In the genomic region with DNA sequence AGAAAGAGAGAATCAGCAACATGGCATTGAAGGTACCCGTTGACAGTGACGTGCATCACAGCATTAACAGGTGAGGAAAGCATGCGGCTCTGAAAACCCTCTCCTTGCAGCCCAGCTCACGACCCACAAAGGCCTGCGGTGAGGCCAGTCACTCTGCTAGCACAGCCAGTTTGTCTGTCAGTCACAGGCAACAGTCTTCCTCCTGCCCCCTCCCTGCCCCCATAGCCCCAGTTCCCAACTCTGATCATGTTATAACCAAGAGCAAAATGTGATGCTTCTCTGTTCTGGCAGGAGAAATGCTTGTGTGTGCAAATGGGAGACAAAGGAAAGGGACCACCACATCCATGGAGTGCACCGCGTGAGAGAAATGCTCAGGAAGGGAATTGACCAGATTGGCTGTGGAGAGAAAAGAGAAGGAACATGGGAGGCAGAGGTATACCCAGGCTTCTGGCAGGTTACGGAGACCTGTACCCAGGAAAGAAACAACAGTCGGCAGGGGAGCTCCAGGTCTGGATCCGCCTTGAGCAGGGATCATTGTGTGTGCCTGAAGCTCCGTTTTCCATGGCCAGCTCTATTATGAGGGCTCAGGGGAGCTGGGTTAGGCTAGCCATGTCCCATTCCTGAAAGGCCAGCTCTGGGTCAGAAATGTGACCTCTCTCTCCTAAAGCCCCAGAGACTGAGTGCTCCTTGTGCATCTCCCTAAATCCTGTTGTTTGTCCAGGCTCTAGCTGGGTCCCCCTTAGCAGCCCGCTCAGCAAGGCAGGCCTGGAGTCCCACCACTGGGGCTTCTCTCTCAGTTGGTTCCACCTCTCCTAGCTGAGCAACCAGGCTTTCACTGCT, we compare ENCODE assay signal across 18 cellular contexts.
DNase-seq lines count a peak whose midpoint lies in the region; ATAC-seq and TF ChIP-seq lines count a peak whose summit lies in the region.
"Had no signal": no experiment of that assay in that cellular context is flagged by ENCODE, and none has a peak within 500 bp of the region (broad histone marks: within the 10 kb centered on the region; RNA-seq: fewer than 3 reads in every experiment).

No MANE protein-coding gene starts in this region.

- H3K4me3 ChIP-seq in right atrium auricular region, result no peak overlapping the region
- no peak overlapping the region for H3K4me3 ChIP-seq in vagina
- H3K4me3 ChIP-seq: GM23338 had no signal

- no peaks in the 10 kb centered on the region for H3K27me3 ChIP-seq in right atrium auricular region
- no peaks in the 10 kb centered on the region for H3K27me3 ChIP-seq in vagina

- no peaks in the 10 kb centered on the region for H3K9me3 ChIP-seq in right atrium auricular region
- no peaks in the 10 kb centered on the region for H3K9me3 ChIP-seq in vagina
- H3K9me3 ChIP-seq: Caco-2 had no signal

- peak; percentile 7 for DNase-seq in right atrium auricular region (ENCODE audit: low spot score)
- DNase-seq in left ventricle myocardium superior, result no peak
- peak; percentile 21 for DNase-seq in ecto neural progenitor cell (ENCODE audit: low spot score)
- DNase-seq in osteocyte (ENCODE audit: extremely low spot score, unreplicated experiment), result peak; percentile 64
- peak; percentile 72 to 79 for DNase-seq in vagina (ENCODE audit: extremely low spot score in 2 of 2)
- no peak for DNase-seq in kidney tubule cell (ENCODE audit: low spot score)
- DNase-seq in activated CD4-positive, alpha-beta T cell treated with anti-CD3 and anti-CD28 coated beads, Interleukin-2, amount 50 U/mL, for 4 hours, result no peak
- DNase-seq: 8988T; Caco-2; CD4-positive, CD25-positive, alpha-beta regulatory T cell; DMS153; DND-41; H9 had no signal

- H3K36me3 Mint-ChIP-seq in osteocyte (ENCODE audit: unreplicated experiment), result no peaks in the 10 kb centered on the region
- H3K36me3 Mint-ChIP-seq: CD4-positive, CD25-positive, alpha-beta regulatory T cell; CD8-positive, alpha-beta T cell had no signal

- H3K9me3 Mint-ChIP-seq in osteocyte (ENCODE audit: unreplicated experiment), result no peaks in the 10 kb centered on the region
- H3K9me3 Mint-ChIP-seq: CD4-positive, CD25-positive, alpha-beta regulatory T cell; CD8-positive, alpha-beta T cell; GM23338 had no signal

- H3K4me3 Mint-ChIP-seq in osteocyte (ENCODE audit: unreplicated experiment), result no peak overlapping the region
- H3K4me3 Mint-ChIP-seq: CD4-positive, CD25-positive, alpha-beta regulatory T cell; CD8-positive, alpha-beta T cell; GM23338; H9 had no signal

- H3K4me1 ChIP-seq in right atrium auricular region (peaks cover 0 to 7% of the 10 kb centered on the region in 2 donors), vagina (no peaks in the 10 kb centered on the region)
- H3K4me1 ChIP-seq: Caco-2 had no signal

- H3K36me3 ChIP-seq in right atrium auricular region (no peaks in the 10 kb centered on the region), vagina (no peaks in the 10 kb centered on the region)

- no peaks in the 10 kb centered on the region for H3K4me1 Mint-ChIP-seq in osteocyte (ENCODE audit: unreplicated experiment)
- H3K4me1 Mint-ChIP-seq: CD4-positive, CD25-positive, alpha-beta regulatory T cell had no signal

- H3K27ac Mint-ChIP-seq in osteocyte (ENCODE audit: unreplicated experiment), result no peak overlapping the region
- H3K27ac Mint-ChIP-seq: CD4-positive, CD25-positive, alpha-beta regulatory T cell; CD8-positive, alpha-beta T cell; GM23338; H9 had no signal

- no peaks in the 10 kb centered on the region for H3K27me3 Mint-ChIP-seq in osteocyte (ENCODE audit: unreplicated experiment)
- H3K27me3 Mint-ChIP-seq: CD4-positive, CD25-positive, alpha-beta regulatory T cell had no signal

- TF ChIP-seq POLR2A in vagina (IDR thresholded peaks at IDR 0.05), result no peak

- no peak for ATAC-seq in left ventricle myocardium superior
- ATAC-seq in HG02981 (IDR thresholded peaks at IDR 0.05; ENCODE audit: unreplicated experiment), result no peak
- ATAC-seq: CD8-positive, alpha-beta T cell; GM23338; HCT116 had no signal

- intact Hi-C loops in left ventricle myocardium superior (cut with micrococcal nuclease), result no loop called here
- intact Hi-C loops in vagina (cut with DNase I), result no loop called here

- no peak for TF ChIP-seq CTCF in right atrium auricular region (IDR thresholded peaks at IDR 0.05)
- no peak for TF ChIP-seq CTCF in osteocyte (IDR thresholded peaks at IDR 0.05)
- no peak for TF ChIP-seq CTCF in vagina (IDR thresholded peaks at IDR 0.05)

- H3K27ac ChIP-seq in right atrium auricular region (no peak overlapping the region), vagina (no peak overlapping the region)
- H3K27ac ChIP-seq: C4-2B had no signal

Comparison
In these comparisons a context has a peak if more than half of its experiments do, and no peak if none do; other contexts are left out.
1. DNase-seq: peak in right atrium auricular region (single experiment), ecto neural progenitor cell (single experiment), osteocyte (single experiment) and vagina (2 of 2); none in left ventricle myocardium superior (single experiment), kidney tubule cell (single experiment) and activated CD4-positive, alpha-beta T cell treated with anti-CD3 and anti-CD28 coated beads, Interleukin-2, amount 50 U/mL, for 4 hours (0 of 2).